In the genomic region with DNA sequence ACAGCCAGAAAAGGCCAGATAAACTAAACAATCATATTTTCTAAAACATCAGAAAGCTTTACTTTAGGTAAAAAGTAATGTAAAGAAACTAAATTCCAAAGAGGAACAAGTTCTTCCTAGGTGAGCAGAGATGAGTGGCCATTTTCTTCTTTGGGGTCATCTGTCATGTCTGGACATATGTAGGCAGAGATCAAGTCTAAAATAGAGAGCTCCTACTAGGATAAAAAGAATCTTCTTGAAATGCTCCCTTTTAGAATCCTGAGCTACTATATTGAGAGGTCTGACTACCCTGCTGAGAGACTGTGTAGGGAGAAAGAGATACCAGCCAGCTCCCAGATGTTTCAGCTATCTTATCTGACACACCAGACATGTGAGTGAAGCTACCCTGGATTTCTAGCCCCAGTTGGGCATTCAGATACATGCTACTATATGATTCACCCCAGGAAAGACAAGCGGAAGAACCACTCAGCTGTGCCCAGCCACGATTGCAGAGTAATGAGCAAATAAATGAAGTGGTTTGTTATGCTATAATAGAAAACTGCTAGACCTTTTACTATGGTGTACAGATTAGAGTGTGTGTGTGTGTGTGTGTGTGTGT, we compare ENCODE assay signal across 1 cellular context.
TF ChIP-seq lines count a peak whose summit lies in the region.

No MANE protein-coding gene starts in this region.

TF ChIP-seq in K562, 482 proteins besides CTCF, POLR2A, EP300 and RAD21 (continued from another document and continues in another):
- TF ChIP-seq ZNF583 (CRISPR knock-in tag; IDR thresholded peaks at IDR 0.05): 0 out of 2 replicates have a peak, but pooled peaks have one; percentile 64
- TF ChIP-seq NFIC (IDR thresholded peaks at IDR 0.05): peak; percentile 96
- TF ChIP-seq NR3C1 (CRISPR knock-in tag; IDR thresholded peaks at IDR 0.05): no peak
- peak; percentile 75 for TF ChIP-seq KHSRP (IDR thresholded peaks at IDR 0.05)
- peak; percentile 68 for TF ChIP-seq BHLHE40 (IDR thresholded peaks at IDR 0.05; ENCODE audit: low read length)
- peak; percentile 77 for TF ChIP-seq EHMT2 (IDR thresholded peaks at IDR 0.05)
- no peak for TF ChIP-seq ARID2 (IDR thresholded peaks at IDR 0.05)
- no peak for TF ChIP-seq ZNF699 (CRISPR knock-in tag; IDR thresholded peaks at IDR 0.05; ENCODE audit: insufficient replicate concordance)
- TF ChIP-seq, protein P1, sequence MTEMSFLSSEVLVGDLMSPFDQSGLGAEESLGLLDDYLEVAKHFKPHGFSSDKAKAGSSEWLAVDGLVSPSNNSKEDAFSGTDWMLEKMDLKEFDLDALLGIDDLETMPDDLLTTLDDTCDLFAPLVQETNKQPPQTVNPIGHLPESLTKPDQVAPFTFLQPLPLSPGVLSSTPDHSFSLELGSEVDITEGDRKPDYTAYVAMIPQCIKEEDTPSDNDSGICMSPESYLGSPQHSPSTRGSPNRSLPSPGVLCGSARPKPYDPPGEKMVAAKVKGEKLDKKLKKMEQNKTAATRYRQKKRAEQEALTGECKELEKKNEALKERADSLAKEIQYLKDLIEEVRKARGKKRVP (CRISPR knock-in tag; IDR thresholded peaks at IDR 0.05): peak; percentile 55; the same call in 1 of the 2 replicates
- TF ChIP-seq GABPA (tag; conservative IDR thresholded peaks at IDR 0.05; ENCODE audit: low read depth): peak; percentile 39; the same call in 1 of the 2 replicates
- TF ChIP-seq, protein P2, sequence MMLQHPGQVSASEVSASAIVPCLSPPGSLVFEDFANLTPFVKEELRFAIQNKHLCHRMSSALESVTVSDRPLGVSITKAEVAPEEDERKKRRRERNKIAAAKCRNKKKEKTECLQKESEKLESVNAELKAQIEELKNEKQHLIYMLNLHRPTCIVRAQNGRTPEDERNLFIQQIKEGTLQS (IDR thresholded peaks at IDR 0.05): peak; percentile 84
- TF ChIP-seq, protein P2 (CRISPR knock-in tag; conservative IDR thresholded peaks at IDR 0.05): peak; percentile 88
- 0 out of 2 replicates have a peak, but pooled peaks have one; percentile 32 for TF ChIP-seq ZNF75A (CRISPR knock-in tag; IDR thresholded peaks at IDR 0.05)
- no peak for TF ChIP-seq ATF1 (CRISPR knock-in tag; IDR thresholded peaks at IDR 0.05)
- peak; percentile 48 for TF ChIP-seq ATF1 (tag; IDR thresholded peaks at IDR 0.05)
- 0 out of 2 replicates have a peak, but pooled peaks have one; percentile 65 for TF ChIP-seq RUNX1 (IDR thresholded peaks at IDR 0.05; ENCODE audit: low read depth)
- no peak for TF ChIP-seq SRSF7 (optimal IDR thresholded peaks at IDR 0.05; ENCODE audit: low read depth, low read length)
- no peak for TF ChIP-seq KLF1 (tag; IDR thresholded peaks at IDR 0.05)
- TF ChIP-seq NUFIP1 (IDR thresholded peaks at IDR 0.05; ENCODE audit: partially characterized antibody): no peak
- TF ChIP-seq, protein P3, sequence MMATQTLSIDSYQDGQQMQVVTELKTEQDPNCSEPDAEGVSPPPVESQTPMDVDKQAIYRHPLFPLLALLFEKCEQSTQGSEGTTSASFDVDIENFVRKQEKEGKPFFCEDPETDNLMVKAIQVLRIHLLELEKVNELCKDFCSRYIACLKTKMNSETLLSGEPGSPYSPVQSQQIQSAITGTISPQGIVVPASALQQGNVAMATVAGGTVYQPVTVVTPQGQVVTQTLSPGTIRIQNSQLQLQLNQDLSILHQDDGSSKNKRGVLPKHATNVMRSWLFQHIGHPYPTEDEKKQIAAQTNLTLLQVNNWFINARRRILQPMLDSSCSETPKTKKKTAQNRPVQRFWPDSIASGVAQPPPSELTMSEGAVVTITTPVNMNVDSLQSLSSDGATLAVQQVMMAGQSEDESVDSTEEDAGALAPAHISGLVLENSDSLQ (IDR thresholded peaks at IDR 0.05): peak; percentile 74
- TF ChIP-seq ILF3 (IDR thresholded peaks at IDR 0.05; ENCODE audit: borderline replicate concordance): 0 out of 2 replicates have a peak, but pooled peaks have one; percentile 32
- 0 out of 2 replicates have a peak, but pooled peaks have one; percentile 54 for TF ChIP-seq MTA1 (IDR thresholded peaks at IDR 0.05; ENCODE audit: borderline replicate concordance)
- TF ChIP-seq MCM3 (IDR thresholded peaks at IDR 0.05): no peak
- peak; percentile 57 for TF ChIP-seq HMGN3 (IDR thresholded peaks at IDR 0.05; ENCODE audit: borderline replicate concordance, extremely low read depth, insufficient read length, low read depth, low read length)
- TF ChIP-seq, protein P4, sequence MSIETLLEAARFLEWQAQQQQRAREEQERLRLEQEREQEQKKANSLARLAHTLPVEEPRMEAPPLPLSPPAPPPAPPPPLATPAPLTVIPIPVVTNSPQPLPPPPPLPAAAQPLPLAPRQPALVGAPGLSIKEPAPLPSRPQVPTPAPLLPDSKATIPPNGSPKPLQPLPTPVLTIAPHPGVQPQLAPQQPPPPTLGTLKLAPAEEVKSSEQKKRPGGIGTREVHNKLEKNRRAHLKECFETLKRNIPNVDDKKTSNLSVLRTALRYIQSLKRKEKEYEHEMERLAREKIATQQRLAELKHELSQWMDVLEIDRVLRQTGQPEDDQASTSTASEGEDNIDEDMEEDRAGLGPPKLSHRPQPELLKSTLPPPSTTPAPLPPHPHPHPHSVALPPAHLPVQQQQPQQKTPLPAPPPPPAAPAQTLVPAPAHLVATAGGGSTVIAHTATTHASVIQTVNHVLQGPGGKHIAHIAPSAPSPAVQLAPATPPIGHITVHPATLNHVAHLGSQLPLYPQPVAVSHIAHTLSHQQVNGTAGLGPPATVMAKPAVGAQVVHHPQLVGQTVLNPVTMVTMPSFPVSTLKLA (conservative IDR thresholded peaks at IDR 0.05): peak; percentile 32 to 73; a peak in 3 of 4 replicates
- TF ChIP-seq, protein P5, sequence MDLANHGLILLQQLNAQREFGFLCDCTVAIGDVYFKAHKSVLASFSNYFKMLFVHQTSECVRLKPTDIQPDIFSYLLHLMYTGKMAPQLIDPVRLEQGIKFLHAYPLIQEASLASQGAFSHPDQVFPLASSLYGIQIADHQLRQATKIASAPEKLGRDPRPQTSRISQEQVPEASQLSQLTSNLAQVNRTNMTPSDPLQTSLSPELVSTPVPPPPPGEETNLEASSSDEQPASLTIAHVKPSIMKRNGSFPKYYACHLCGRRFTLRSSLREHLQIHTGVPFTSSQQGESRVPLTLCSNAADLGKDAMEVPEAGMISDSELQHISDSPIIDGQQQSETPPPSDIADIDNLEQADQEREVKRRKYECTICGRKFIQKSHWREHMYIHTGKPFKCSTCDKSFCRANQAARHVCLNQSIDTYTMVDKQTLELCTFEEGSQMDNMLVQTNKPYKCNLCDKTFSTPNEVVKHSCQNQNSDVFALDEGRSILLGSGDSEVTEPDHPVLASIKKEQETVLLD (IDR thresholded peaks at IDR 0.05): peak; percentile 66; the same call in 1 of the 2 replicates
- peak; percentile 99 for TF ChIP-seq CBFA2T2 (conservative IDR thresholded peaks at IDR 0.05)
- peak in 1 of 2 experiments; percentile 58; a peak in 2 of 4 replicates for TF ChIP-seq FOXA3 (CRISPR knock-in tag; conservative IDR thresholded peaks at IDR 0.05 in 1 of 2, IDR thresholded peaks at IDR 0.05 in 1 of 2)
- TF ChIP-seq SMARCE1 (IDR thresholded peaks at IDR 0.05): peak; percentile 97
- no peak for TF ChIP-seq PHTF2 (CRISPR knock-in tag; IDR thresholded peaks at IDR 0.05)
- TF ChIP-seq POLR3G (IDR thresholded peaks at IDR 0.05; ENCODE audit: extremely low read depth, insufficient read length, insufficient replicate concordance): no peak
- peak; percentile 61 for TF ChIP-seq ZNF24 (IDR thresholded peaks at IDR 0.05)
- TF ChIP-seq DPF2 (IDR thresholded peaks at IDR 0.05): peak; percentile 99
- TF ChIP-seq CC2D1A (IDR thresholded peaks at IDR 0.05): peak; percentile 97
- peak; percentile 73 for TF ChIP-seq MBD2 (IDR thresholded peaks at IDR 0.05; ENCODE audit: borderline replicate concordance, low read depth)
- no peak for TF ChIP-seq TOE1 (IDR thresholded peaks at IDR 0.05; ENCODE audit: borderline replicate concordance)
- no peak for TF ChIP-seq TOE1 (CRISPR knock-in tag; IDR thresholded peaks at IDR 0.05; ENCODE audit: borderline replicate concordance, low read depth)
- TF ChIP-seq, protein P6, sequence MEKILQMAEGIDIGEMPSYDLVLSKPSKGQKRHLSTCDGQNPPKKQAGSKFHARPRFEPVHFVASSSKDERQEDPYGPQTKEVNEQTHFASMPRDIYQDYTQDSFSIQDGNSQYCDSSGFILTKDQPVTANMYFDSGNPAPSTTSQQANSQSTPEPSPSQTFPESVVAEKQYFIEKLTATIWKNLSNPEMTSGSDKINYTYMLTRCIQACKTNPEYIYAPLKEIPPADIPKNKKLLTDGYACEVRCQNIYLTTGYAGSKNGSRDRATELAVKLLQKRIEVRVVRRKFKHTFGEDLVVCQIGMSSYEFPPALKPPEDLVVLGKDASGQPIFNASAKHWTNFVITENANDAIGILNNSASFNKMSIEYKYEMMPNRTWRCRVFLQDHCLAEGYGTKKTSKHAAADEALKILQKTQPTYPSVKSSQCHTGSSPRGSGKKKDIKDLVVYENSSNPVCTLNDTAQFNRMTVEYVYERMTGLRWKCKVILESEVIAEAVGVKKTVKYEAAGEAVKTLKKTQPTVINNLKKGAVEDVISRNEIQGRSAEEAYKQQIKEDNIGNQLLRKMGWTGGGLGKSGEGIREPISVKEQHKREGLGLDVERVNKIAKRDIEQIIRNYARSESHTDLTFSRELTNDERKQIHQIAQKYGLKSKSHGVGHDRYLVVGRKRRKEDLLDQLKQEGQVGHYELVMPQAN (IDR thresholded peaks at IDR 0.05; ENCODE audit: borderline replicate concordance): no peak
- peak; percentile 77; the same call in 1 of the 2 replicates for TF ChIP-seq BCOR (IDR thresholded peaks at IDR 0.05)
- TF ChIP-seq TAF9B (IDR thresholded peaks at IDR 0.05; ENCODE audit: partially characterized antibody): peak; percentile 80
- TF ChIP-seq, protein P7, sequence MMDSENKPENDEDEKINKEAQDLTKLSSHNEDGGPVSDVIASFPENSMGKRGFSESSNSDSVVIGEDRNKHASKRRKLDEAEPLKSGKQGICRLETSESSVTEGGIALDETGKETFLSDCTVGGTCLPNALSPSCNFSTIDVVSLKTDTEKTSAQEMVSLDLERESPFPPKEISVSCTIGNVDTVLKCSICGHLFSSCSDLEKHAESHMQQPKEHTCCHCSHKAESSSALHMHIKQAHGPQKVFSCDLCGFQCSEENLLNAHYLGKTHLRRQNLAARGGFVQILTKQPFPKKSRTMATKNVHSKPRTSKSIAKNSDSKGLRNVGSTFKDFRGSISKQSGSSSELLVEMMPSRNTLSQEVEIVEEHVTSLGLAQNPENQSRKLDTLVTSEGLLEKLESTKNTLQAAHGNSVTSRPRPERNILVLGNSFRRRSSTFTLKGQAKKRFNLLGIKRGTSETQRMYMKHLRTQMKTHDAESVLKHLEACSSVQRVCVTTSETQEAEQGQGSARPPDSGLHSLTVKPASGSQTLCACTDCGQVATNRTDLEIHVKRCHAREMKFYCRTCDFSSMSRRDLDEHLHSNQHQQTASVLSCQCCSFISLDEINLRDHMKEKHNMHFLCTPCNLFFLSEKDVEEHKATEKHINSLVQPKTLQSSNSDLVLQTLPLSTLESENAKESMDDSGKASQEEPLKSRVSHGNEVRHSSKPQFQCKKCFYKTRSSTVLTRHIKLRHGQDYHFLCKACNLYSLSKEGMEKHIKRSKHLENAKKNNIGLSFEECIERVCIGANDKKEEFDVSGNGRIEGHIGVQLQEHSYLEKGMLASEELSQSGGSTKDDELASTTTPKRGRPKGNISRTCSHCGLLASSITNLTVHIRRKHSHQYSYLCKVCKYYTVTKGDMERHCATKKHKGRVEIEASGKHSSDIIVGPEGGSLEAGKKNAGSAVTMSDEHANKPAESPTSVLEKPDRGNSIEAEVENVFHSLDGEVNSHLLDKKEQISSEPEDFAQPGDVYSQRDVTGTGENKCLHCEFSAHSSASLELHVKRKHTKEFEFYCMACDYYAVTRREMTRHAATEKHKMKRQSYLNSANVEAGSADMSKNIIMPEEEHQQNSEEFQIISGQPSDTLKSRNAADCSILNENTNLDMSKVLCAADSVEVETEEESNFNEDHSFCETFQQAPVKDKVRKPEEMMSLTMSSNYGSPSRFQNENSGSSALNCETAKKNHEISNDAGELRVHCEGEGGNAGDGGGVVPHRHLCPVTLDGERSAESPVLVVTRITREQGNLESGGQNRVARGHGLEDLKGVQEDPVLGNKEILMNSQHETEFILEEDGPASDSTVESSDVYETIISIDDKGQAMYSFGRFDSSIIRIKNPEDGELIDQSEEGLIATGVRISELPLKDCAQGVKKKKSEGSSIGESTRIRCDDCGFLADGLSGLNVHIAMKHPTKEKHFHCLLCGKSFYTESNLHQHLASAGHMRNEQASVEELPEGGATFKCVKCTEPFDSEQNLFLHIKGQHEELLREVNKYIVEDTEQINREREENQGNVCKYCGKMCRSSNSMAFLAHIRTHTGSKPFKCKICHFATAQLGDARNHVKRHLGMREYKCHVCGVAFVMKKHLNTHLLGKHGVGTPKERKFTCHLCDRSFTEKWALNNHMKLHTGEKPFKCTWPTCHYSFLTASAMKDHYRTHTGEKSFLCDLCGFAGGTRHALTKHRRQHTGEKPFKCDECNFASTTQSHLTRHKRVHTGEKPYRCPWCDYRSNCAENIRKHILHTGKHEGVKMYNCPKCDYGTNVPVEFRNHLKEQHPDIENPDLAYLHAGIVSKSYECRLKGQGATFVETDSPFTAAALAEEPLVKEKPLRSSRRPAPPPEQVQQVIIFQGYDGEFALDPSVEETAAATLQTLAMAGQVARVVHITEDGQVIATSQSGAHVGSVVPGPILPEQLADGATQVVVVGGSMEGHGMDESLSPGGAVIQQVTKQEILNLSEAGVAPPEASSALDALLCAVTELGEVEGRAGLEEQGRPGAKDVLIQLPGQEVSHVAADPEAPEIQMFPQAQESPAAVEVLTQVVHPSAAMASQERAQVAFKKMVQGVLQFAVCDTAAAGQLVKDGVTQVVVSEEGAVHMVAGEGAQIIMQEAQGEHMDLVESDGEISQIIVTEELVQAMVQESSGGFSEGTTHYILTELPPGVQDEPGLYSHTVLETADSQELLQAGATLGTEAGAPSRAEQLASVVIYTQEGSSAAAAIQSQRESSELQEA (IDR thresholded peaks at IDR 0.05; ENCODE audit: low read depth): no peak
- TF ChIP-seq, protein P8, sequence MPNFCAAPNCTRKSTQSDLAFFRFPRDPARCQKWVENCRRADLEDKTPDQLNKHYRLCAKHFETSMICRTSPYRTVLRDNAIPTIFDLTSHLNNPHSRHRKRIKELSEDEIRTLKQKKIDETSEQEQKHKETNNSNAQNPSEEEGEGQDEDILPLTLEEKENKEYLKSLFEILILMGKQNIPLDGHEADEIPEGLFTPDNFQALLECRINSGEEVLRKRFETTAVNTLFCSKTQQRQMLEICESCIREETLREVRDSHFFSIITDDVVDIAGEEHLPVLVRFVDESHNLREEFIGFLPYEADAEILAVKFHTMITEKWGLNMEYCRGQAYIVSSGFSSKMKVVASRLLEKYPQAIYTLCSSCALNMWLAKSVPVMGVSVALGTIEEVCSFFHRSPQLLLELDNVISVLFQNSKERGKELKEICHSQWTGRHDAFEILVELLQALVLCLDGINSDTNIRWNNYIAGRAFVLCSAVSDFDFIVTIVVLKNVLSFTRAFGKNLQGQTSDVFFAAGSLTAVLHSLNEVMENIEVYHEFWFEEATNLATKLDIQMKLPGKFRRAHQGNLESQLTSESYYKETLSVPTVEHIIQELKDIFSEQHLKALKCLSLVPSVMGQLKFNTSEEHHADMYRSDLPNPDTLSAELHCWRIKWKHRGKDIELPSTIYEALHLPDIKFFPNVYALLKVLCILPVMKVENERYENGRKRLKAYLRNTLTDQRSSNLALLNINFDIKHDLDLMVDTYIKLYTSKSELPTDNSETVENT (CRISPR knock-in tag; IDR thresholded peaks at IDR 0.05): no peak
- 0 out of 2 replicates have a peak, but pooled peaks have one; percentile 17 for TF ChIP-seq HLTF (IDR thresholded peaks at IDR 0.05)
- TF ChIP-seq LARP7 (IDR thresholded peaks at IDR 0.05): no peak
- no peak for TF ChIP-seq ZNF561 (CRISPR knock-in tag; conservative IDR thresholded peaks at IDR 0.05)
- peak; percentile 11; the same call in 1 of the 2 replicates for TF ChIP-seq RFX1 (IDR thresholded peaks at IDR 0.05)
- peak; percentile 98 for TF ChIP-seq SMARCA4 (IDR thresholded peaks at IDR 0.05)
